ENCODE assay signal across 12 cellular contexts in the genomic region with DNA sequence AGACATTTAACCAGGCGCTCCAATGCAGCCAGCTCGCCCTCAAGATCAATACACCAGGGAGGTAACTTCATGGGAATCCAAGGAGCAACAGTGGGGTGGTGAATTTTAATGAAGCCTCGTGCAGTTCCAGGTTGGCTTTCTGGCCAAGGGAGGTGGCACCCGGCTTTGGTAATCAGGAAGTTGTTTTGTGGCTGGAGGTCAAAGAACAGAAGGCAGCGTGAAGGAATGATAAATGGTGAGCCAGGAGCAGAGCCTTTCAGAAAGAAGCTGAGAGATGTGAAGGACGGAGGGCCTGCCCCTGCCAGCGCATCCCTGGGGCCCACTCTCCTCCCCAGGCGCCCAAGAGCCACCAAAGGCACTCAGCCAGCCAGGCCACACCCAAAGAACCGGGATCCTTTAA.
A peak's percentile ranks its signal among the peaks of the same experiment; 100 is the strongest.
DNase-seq lines count a peak whose midpoint lies in the region; FAIRE-seq and TF ChIP-seq lines count a peak whose summit lies in the region.
"Had no signal": no experiment of that assay in that cellular context is flagged by ENCODE, and none has a peak within 500 bp of the region (broad histone marks: within the 10 kb centered on the region; RNA-seq: fewer than 3 reads in every experiment).

No MANE protein-coding gene starts in this region.

- TF ChIP-seq POLR2A in stomach (IDR thresholded peaks at IDR 0.05) = no peak
- TF ChIP-seq POLR2A in GM12892 (IDR thresholded peaks at IDR 0.05; ENCODE audit: low read depth, low read length) = no peak

- no peaks in the 10 kb centered on the region for H3K9me3 ChIP-seq in mucosa of rectum (ENCODE audit: control insufficient read depth in 2 of 2, low read length in 2 of 2)
- H3K9me3 ChIP-seq in stomach = no peaks in the 10 kb centered on the region
- H3K9me3 ChIP-seq: A549 had no signal

- intact Hi-C loops in stomach (cut with DNase I; ENCODE audit: low total_unique reads) = no loop called here

- peak overlapping the region; percentile 87 to 88 for H3K27ac ChIP-seq in mucosa of rectum (ENCODE audit: low read depth in 2 of 2, low read length in 2 of 2)
- H3K27ac ChIP-seq in stomach = peak overlapping the region; percentile 74 to 93 (median 78)
- H3K27ac ChIP-seq: A549 had no signal

- no peak for TF ChIP-seq EP300 in stomach (IDR thresholded peaks at IDR 0.05)

- FAIRE-seq in GM12892 (lab: Jason Lieb, UNC) = no peak
- FAIRE-seq: A549, urothelium cell line had no signal

- TF ChIP-seq CTCF in stomach (IDR thresholded peaks at IDR 0.05) = no peak

- H3K4me1 ChIP-seq in mucosa of rectum (ENCODE audit: control insufficient read depth in 2 of 2, insufficient read depth in 2 of 2, low read length in 2 of 2) (peaks cover 38 to 57% of the 10 kb centered on the region in 2 donors), stomach (peaks cover 27 to 76% (median 57%) of the 10 kb centered on the region in 4 donors)

- 21 to 51% (median 23%) methylated on average over 9 of the region's 9 CpGs for WGBS in stomach, 5 donors

- H3K9ac ChIP-seq in mucosa of rectum (ENCODE audit: low read depth in 1 of 2, low read length in 2 of 2) = peak overlapping the region in 1 of 2 donors; percentile 55

- H3K36me3 ChIP-seq in mucosa of rectum (ENCODE audit: control insufficient read depth in 2 of 2, insufficient read depth in 2 of 2, low read length in 2 of 2) = no peaks in the 10 kb centered on the region
- no peaks in the 10 kb centered on the region for H3K36me3 ChIP-seq in stomach

- peak overlapping the region; percentile 42 to 57 for H3K4me3 ChIP-seq in mucosa of rectum (ENCODE audit: low read length in 2 of 2)
- H3K4me3 ChIP-seq in stomach = no peak overlapping the region
- H3K4me3 ChIP-seq: A549 had no signal

- no peaks in the 10 kb centered on the region for H3K27me3 ChIP-seq in mucosa of rectum (ENCODE audit: control insufficient read depth in 2 of 2, insufficient read depth in 2 of 2, low read length in 2 of 2)
- no peaks in the 10 kb centered on the region for H3K27me3 ChIP-seq in stomach

- peak; percentile 19 for DNase-seq in activated CD8-positive, alpha-beta memory T cell treated with anti-CD3 and anti-CD28 coated beads for 24 hours
- no peak for DNase-seq in activated CD8-positive, alpha-beta memory T cell treated with anti-CD3 and anti-CD28 coated beads, Interleukin-2, amount 50 U/mL, for 48 hours
- DNase-seq in dermis blood vessel endothelial cell = peak; percentile 24
- peak; percentile 70 for DNase-seq in stomach
- no peak for DNase-seq in NCI-H69 (lab: John Stamatoyannopoulos, UW)
- DNase-seq in GM12892 (ENCODE audit: insufficient read length) = no peak
- no peak for DNase-seq in superior temporal gyrus (ENCODE audit: extremely low spot score)
- DNase-seq: activated CD4-positive, alpha-beta T cell treated with anti-CD3 and anti-CD28 coated beads for 36 hours; NCI-H2081 treated with DMSO at 0.1 percent for 48 hours had no signal

Comparison
In these comparisons a context has a peak if more than half of its experiments do, and no peak if none do; other contexts are left out.
1. DNase-seq: peak in activated CD8-positive, alpha-beta memory T cell treated with anti-CD3 and anti-CD28 coated beads for 24 hours (single experiment), dermis blood vessel endothelial cell (single experiment) and stomach (single experiment); none in activated CD8-positive, alpha-beta memory T cell treated with anti-CD3 and anti-CD28 coated beads, Interleukin-2, amount 50 U/mL, for 48 hours (single experiment), NCI-H69 (single experiment), GM12892 (single experiment) and superior temporal gyrus (single experiment).
2. H3K4me3 ChIP-seq: peak in mucosa of rectum (2 of 2); none in stomach (0 of 4).